9 cellular contexts compared by ENCODE assay signal in genomic region chr13:62014299-62014698, GRCh38.
DNase-seq lines count a peak whose midpoint lies in the region; ATAC-seq and TF ChIP-seq lines count a peak whose summit lies in the region.
"Had no signal": no experiment of that assay in that cellular context is flagged by ENCODE, and none has a peak within 500 bp of the region (broad histone marks: within the 10 kb centered on the region; RNA-seq: fewer than 3 reads in every experiment).

No MANE protein-coding gene starts in this region.

- BruUV-seq in PC-3 (replicated peaks; lab: Mats Ljungman, UMichigan): no TSS peak

- H3K79me2 ChIP-seq in PC-3 (ENCODE audit: low read length): no peaks in the 10 kb centered on the region
- H3K79me2 ChIP-seq: parathyroid adenoma had no signal

- H4K20me1 ChIP-seq in PC-3 (ENCODE audit: low read length): no peaks in the 10 kb centered on the region

- H3K27me3 ChIP-seq in PC-3 (ENCODE audit: low read length) (no peaks in the 10 kb centered on the region), left lung (no peaks in the 10 kb centered on the region)

- ATAC-seq in PC-3 (peak; percentile 53; the same call in 1 of the 2 replicates), left lung (no peak), GM18498 (IDR thresholded peaks at IDR 0.05; ENCODE audit: unreplicated experiment) (no peak), HG03460 (IDR thresholded peaks at IDR 0.05; ENCODE audit: unreplicated experiment) (no peak)

- H2AFZ ChIP-seq in PC-3 (ENCODE audit: low read length): peak overlapping the region; percentile 49; the same call in 1 of the 2 replicates
- H2AFZ ChIP-seq: parathyroid adenoma had no signal

- H3K4me1 ChIP-seq in PC-3 (ENCODE audit: insufficient read depth, low read length): no peaks in the 10 kb centered on the region
- no peaks in the 10 kb centered on the region for H3K4me1 ChIP-seq in left lung
- H3K4me1 ChIP-seq: parathyroid adenoma had no signal

- no peak overlapping the region for H3K9ac ChIP-seq in PC-3 (ENCODE audit: low read length)
- H3K9ac ChIP-seq: parathyroid adenoma had no signal

- TF ChIP-seq CTCF in PC-3 (conservative IDR thresholded peaks at IDR 0.05; ENCODE audit: low read depth, low read length) (peak; percentile 49), fibroblast of pulmonary artery (IDR thresholded peaks at IDR 0.05; ENCODE audit: low read length, missing control alignments) (no peak), left lung (IDR thresholded peaks at IDR 0.05) (no peak)

- in situ Hi-C loops in ACHN (cut with HindIII; ENCODE audit: low pct_ligation_motif_present, low pct_unique_long_range_greater_than_20kb, low sequenced_read_pairs): no loop called here

- H3K9me3 ChIP-seq in PC-3 (ENCODE audit: low read length): no peaks in the 10 kb centered on the region
- H3K9me3 ChIP-seq in left lung: no peaks in the 10 kb centered on the region

- H3K4me3 ChIP-seq in PC-3 (ENCODE audit: low read length) (peak overlapping the region; percentile 46; the same call in 1 of the 2 replicates), fibroblast of pulmonary artery (replicated peaks; ENCODE audit: low read depth, low read length) (no peak overlapping the region), left lung (no peak overlapping the region)

- no peaks in the 10 kb centered on the region for H3F3A ChIP-seq in PC-3 (ENCODE audit: low read length, unreplicated experiment)

- CTCF ChIA-PET in PC-3 (lab: Charles Lee): no interaction called here

- intact Hi-C loops in PC-3 (cut with micrococcal nuclease): loop anchor here (1.0 kb wide), 2 partner anchors 105 to 344 kb away; no protein-coding TSS in a partner anchor
- intact Hi-C loops in left lung (cut with DNase I): no loop called here

- DNase-seq in ACHN (peak; percentile 57), KG1 (lab: John Stamatoyannopoulos, UW) (peak; percentile 6), PC-3 (peak; percentile 54), fibroblast of pulmonary artery (ENCODE audit: low read depth) (peak; percentile 23), left lung (no peak), MV-4-11 (lab: John Stamatoyannopoulos, UW) (no peak)

- H3K27ac ChIP-seq in PC-3 (ENCODE audit: low read length) (no peak overlapping the region), left lung (no peak overlapping the region)
- H3K27ac ChIP-seq: parathyroid adenoma had no signal

- H3K4me2 ChIP-seq in PC-3 (ENCODE audit: low read length): peak overlapping the region; percentile 65; the same call in 1 of the 2 replicates

- H3K36me3 ChIP-seq in PC-3 (ENCODE audit: low read depth, low read length) (no peaks in the 10 kb centered on the region), left lung (no peaks in the 10 kb centered on the region)

- no peaks in the 10 kb centered on the region for H3K9me2 ChIP-seq in PC-3 (replicated peaks; ENCODE audit: low read length)

- POLR2A ChIA-PET in PC-3 (lab: Charles Lee; ENCODE audit: unreplicated experiment): no interaction called here

Comparison
In these comparisons a context has a peak if more than half of its experiments do, and no peak if none do; other contexts are left out.
1. DNase-seq: peak in ACHN (single experiment), KG1 (single experiment), PC-3 (single experiment) and fibroblast of pulmonary artery (single experiment); none in left lung (0 of 2) and MV-4-11 (single experiment).